ENCODE assay signal across 8 cellular contexts in genomic region chr1:198929961-198930599, GRCh38.
DNase-seq lines count a peak whose midpoint lies in the region; ATAC-seq, FAIRE-seq and TF ChIP-seq lines count a peak whose summit lies in the region.

No MANE protein-coding gene starts in this region.

- dilution Hi-C loops in endothelial cell of umbilical vein (cut with MboI; ENCODE audit: extremely low pct_ligation_motif_present, low sequenced_read_pairs), result no loop called here

- H3K9me3 ChIP-seq in endothelial cell of umbilical vein (replicated peaks; ENCODE audit: control insufficient read depth, insufficient read depth, low read length), result no peaks in the 10 kb centered on the region
- no peaks in the 10 kb centered on the region for H3K9me3 ChIP-seq in pancreas

- TF ChIP-seq POLR2A in endothelial cell of umbilical vein (IDR thresholded peaks at IDR 0.05; ENCODE audit: low read depth, low read length), result no peak

- no peaks in the 10 kb centered on the region for H3K9me3 Mint-ChIP-seq in CD14-positive monocyte

- H3K4me2 ChIP-seq in endothelial cell of umbilical vein (ENCODE audit: insufficient read depth, low read length), result peak overlapping the region; percentile 66

- BruUV-seq in endothelial cell of umbilical vein (replicated peaks; lab: Mats Ljungman, UMichigan), result no TSS peak

- H3K4me1 ChIP-seq in endothelial cell of umbilical vein (ENCODE audit: control insufficient read depth, extremely low read depth, insufficient read depth, low read length) (peaks cover 49% of the 10 kb centered on the region), pancreas (peaks cover 0 to 18% (median 17%) of the 10 kb centered on the region in 3 donors)

- H3K27me3 Mint-ChIP-seq in CD14-positive monocyte (ENCODE audit: low read depth in 3 of 3), result no peaks in the 10 kb centered on the region

- WGBS in pancreas, 2 donors, result 47 to 57% methylated on average over 9 of the region's 9 CpGs

- H3K27ac ChIP-seq in endothelial cell of umbilical vein (ENCODE audit: insufficient read depth, low read depth, low read length) (peak overlapping the region; percentile 30), pancreas (peak overlapping the region in 2 of 4 donors; percentile 24 to 44)

- peak; percentile 67 for ATAC-seq in GM19351 (IDR thresholded peaks at IDR 0.05; ENCODE audit: unreplicated experiment)
- peak; percentile 69 for ATAC-seq in HG03442 (IDR thresholded peaks at IDR 0.05; ENCODE audit: unreplicated experiment)
- peak in 3 of 4 donors; percentile 39 to 73 (median 52) for ATAC-seq in pancreas

- intact Hi-C loops in CD14-positive monocyte (cut with micrococcal nuclease) (loop anchor here in 1 of 2 donors (10.0 kb wide), 1 partner anchor 815 kb away; no protein-coding TSS in a partner anchor), endothelial cell of umbilical vein (cut with micrococcal nuclease) (loop anchor here (10.0 kb wide), 3 partner anchors 375 to 775 kb away; partner anchors contain the start of gene NEK7), pancreas (cut with DNase I) (no loop called here)

- no peaks in the 10 kb centered on the region for H3K27me3 ChIP-seq in endothelial cell of umbilical vein (ENCODE audit: control insufficient read depth in 2 of 2, insufficient read depth in 2 of 2, low read length in 2 of 2)
- H3K27me3 ChIP-seq in pancreas, result no peaks in the 10 kb centered on the region

- H3K79me2 ChIP-seq in endothelial cell of umbilical vein (ENCODE audit: control insufficient read depth, insufficient read depth, low read length), result peaks cover 100% of the 10 kb centered on the region

- H3K36me3 Mint-ChIP-seq in CD14-positive monocyte, result peaks cover 5 to 6% of the 10 kb centered on the region in 2 donors

- H3K4me1 Mint-ChIP-seq in CD14-positive monocyte, result peaks cover 33% of the 10 kb centered on the region

- H3K9me1 ChIP-seq in endothelial cell of umbilical vein (replicated peaks; ENCODE audit: control insufficient read depth, extremely low read depth, insufficient read depth, low read length), result no peaks in the 10 kb centered on the region

- POLR2A ChIA-PET in endothelial cell of umbilical vein (lab: Charles Lee), result no interaction called here

- DNase-seq in CD14-positive monocyte (ENCODE audit: low spot score) (no peak), SIG-M5 (lab: John Stamatoyannopoulos, UW) (peak; percentile 67), endothelial cell of umbilical vein (ENCODE audit: low read depth, low spot score) (no peak), pancreas (no peak), NCI-H2196 treated with DMSO at 0.1 percent for 48 hours (lab: John Stamatoyannopoulos, UW; ENCODE audit: unreplicated experiment) (no peak), DMS153 treated with DMSO at 0.1 percent for 48 hours (lab: John Stamatoyannopoulos, UW; ENCODE audit: unreplicated experiment) (no peak)

- H3K4me3 ChIP-seq in endothelial cell of umbilical vein (replicated peaks in 1 of 3; ENCODE audit: insufficient read depth in 1 of 3, low read depth in 1 of 3, low read length in 3 of 3), result no peak overlapping the region
- no peak overlapping the region for H3K4me3 ChIP-seq in pancreas

- CTCF ChIA-PET in endothelial cell of umbilical vein (lab: Charles Lee), result interaction anchor here (0.8 to 2.1 kb wide), 4 partner anchors 11 to 534 kb away, joined by 3 to 7 read pairs (median 4); no protein-coding TSS in a partner anchor

- FAIRE-seq in endothelial cell of umbilical vein (lab: Jason Lieb, UNC), result no peak
- FAIRE-seq in pancreas (lab: Jason Lieb, UNC), result no peak

- no peak overlapping the region for H2AFZ ChIP-seq in endothelial cell of umbilical vein (ENCODE audit: low read depth, low read length)

- H3K27ac Mint-ChIP-seq in CD14-positive monocyte, result peak overlapping the region; percentile 86 to 97 (median 94)

- TF ChIP-seq CTCF in CD14-positive monocyte (IDR thresholded peaks at IDR 0.05), result no peak
- no peak for TF ChIP-seq CTCF in endothelial cell of umbilical vein (IDR thresholded peaks at IDR 0.05; ENCODE audit: extremely low read depth in 1 of 2, insufficient read depth in 1 of 2, low read depth in 1 of 2, low read length in 2 of 2)
- no peak for TF ChIP-seq CTCF in pancreas (IDR thresholded peaks at IDR 0.05)

- no peak overlapping the region for H3K9ac ChIP-seq in endothelial cell of umbilical vein (replicated peaks; ENCODE audit: extremely low read depth, insufficient read depth, low read length)

- H3K36me3 ChIP-seq in endothelial cell of umbilical vein (ENCODE audit: control insufficient read depth in 2 of 2, extremely low read depth in 1 of 2, insufficient read depth in 2 of 2, low read length in 2 of 2), result peaks cover 0 to 6% of the 10 kb centered on the region in 2 experiments
- H3K36me3 ChIP-seq in pancreas, result no peaks in the 10 kb centered on the region

- H4K20me1 ChIP-seq in endothelial cell of umbilical vein (replicated peaks; ENCODE audit: control insufficient read depth, extremely low read depth, insufficient read depth, low read length), result peaks cover 10% of the 10 kb centered on the region

- peak overlapping the region; percentile 71 to 91 for H3K4me3 Mint-ChIP-seq in CD14-positive monocyte

TF ChIP-seq in endothelial cell of umbilical vein, 7 proteins besides CTCF, POLR2A, EP300 and RAD21:
- TF ChIP-seq MYC (IDR thresholded peaks at IDR 0.05; ENCODE audit: low read depth, low read length) (no peak), FOS (IDR thresholded peaks at IDR 0.05; ENCODE audit: borderline replicate concordance, insufficient read depth, low read length) (no peak), MAX (IDR thresholded peaks at IDR 0.05; ENCODE audit: insufficient read depth, insufficient read length) (no peak), EZH2 (IDR thresholded peaks at IDR 0.05; ENCODE audit: borderline replicate concordance, low read depth, low read length, severe bottlenecking) (no peak), JUN (IDR thresholded peaks at IDR 0.05; ENCODE audit: borderline replicate concordance, insufficient read depth, insufficient read length, low read depth) (no peak), GATA2 (IDR thresholded peaks at IDR 0.05; ENCODE audit: insufficient read depth, insufficient read length, low read depth, low read length) (no peak), POLR2AphosphoS5 (IDR thresholded peaks at IDR 0.05; ENCODE audit: insufficient read depth, low read depth, low read length) (no peak)
